18 cellular contexts compared by ENCODE assay signal in genomic region chr2:109339519-109339991, GRCh38.
DNase-seq lines count a peak whose midpoint lies in the region; ATAC-seq and TF ChIP-seq lines count a peak whose summit lies in the region.
"Had no signal": no experiment of that assay in that cellular context is flagged by ENCODE, and none has a peak within 500 bp of the region (broad histone marks: within the 10 kb centered on the region; RNA-seq: fewer than 3 reads in every experiment).

No MANE protein-coding gene starts in this region.

- H3K4me3 ChIP-seq in RWPE2 (ENCODE audit: severe bottlenecking) (no peak overlapping the region), fibroblast of the aortic adventitia (ENCODE audit: low read depth, low read length) (no peak overlapping the region)
- H3K4me3 ChIP-seq: esophagus muscularis mucosa, Peyer's patch had no signal

- H3K4me1 ChIP-seq in RWPE2 (ENCODE audit: insufficient read depth, poor library complexity, severe bottlenecking) = peaks cover 31% of the 10 kb centered on the region
- H3K4me1 ChIP-seq: Peyer's patch had no signal

- no peaks in the 10 kb centered on the region for H3K27me3 ChIP-seq in RWPE2 (ENCODE audit: insufficient read depth, poor library complexity, severe bottlenecking)
- H3K27me3 ChIP-seq: esophagus muscularis mucosa, Peyer's patch had no signal

- H3K27ac Mint-ChIP-seq in activated CD4-positive, alpha-beta T cell treated with anti-CD3 and anti-CD28 coated beads, Interleukin-2, amount 10 ng/mL, durations not matched to agents 7 days and 5 days = no peak overlapping the region
- H3K27ac Mint-ChIP-seq: activated CD4-positive, alpha-beta memory T cell treated with anti-CD3 and anti-CD28 coated beads, Interleukin-2, amount 10 ng/mL, durations not matched to agents 7 days and 5 days; CD14-positive monocyte had no signal

- no peaks in the 10 kb centered on the region for H3K36me3 ChIP-seq in RWPE2 (ENCODE audit: low read depth)
- H3K36me3 ChIP-seq: esophagus muscularis mucosa, Peyer's patch had no signal

- peak overlapping the region; percentile 19 for H3K27ac ChIP-seq in RWPE2 (ENCODE audit: poor library complexity, severe bottlenecking)
- H3K27ac ChIP-seq: esophagus muscularis mucosa, Peyer's patch had no signal

- H3K9me3 ChIP-seq in RWPE2 (ENCODE audit: severe bottlenecking) = no peaks in the 10 kb centered on the region
- H3K9me3 ChIP-seq: esophagus muscularis mucosa, Peyer's patch had no signal

- ATAC-seq in RWPE2 (ENCODE audit: low read depth) = peak; percentile 37; the same call in 1 of the 3 replicates

- no peaks in the 10 kb centered on the region for H3K36me3 Mint-ChIP-seq in activated CD4-positive, alpha-beta T cell treated with anti-CD3 and anti-CD28 coated beads, Interleukin-2, amount 10 ng/mL, durations not matched to agents 7 days and 5 days (ENCODE audit: low read depth)
- H3K36me3 Mint-ChIP-seq: CD14-positive monocyte had no signal

- CTCF ChIA-PET in activated CD4-positive, alpha-beta T cell treated with anti-CD3 and anti-CD28 coated beads, Interleukin-2, amount 10 ng/mL, durations not matched to agents 7 days and 5 days (lab: Charles Lee) = no interaction called here

- peaks cover 43% of the 10 kb centered on the region for H3K4me1 Mint-ChIP-seq in activated CD4-positive, alpha-beta T cell treated with anti-CD3 and anti-CD28 coated beads, Interleukin-2, amount 10 ng/mL, durations not matched to agents 7 days and 5 days

- H3K9me3 Mint-ChIP-seq in activated CD4-positive, alpha-beta T cell treated with anti-CD3 and anti-CD28 coated beads, Interleukin-2, amount 10 ng/mL, durations not matched to agents 7 days and 5 days = no peaks in the 10 kb centered on the region
- H3K9me3 Mint-ChIP-seq: activated CD4-positive, alpha-beta memory T cell treated with anti-CD3 and anti-CD28 coated beads, Interleukin-2, amount 10 ng/mL, durations not matched to agents 7 days and 5 days had no signal

- TF ChIP-seq CTCF in RWPE2 (IDR thresholded peaks at IDR 0.05; ENCODE audit: poor library complexity, severe bottlenecking) = no peak
- no peak for TF ChIP-seq CTCF in fibroblast of the aortic adventitia (IDR thresholded peaks at IDR 0.05; ENCODE audit: insufficient read depth, low read length)

- H3K4me3 Mint-ChIP-seq in activated CD4-positive, alpha-beta T cell treated with anti-CD3 and anti-CD28 coated beads, Interleukin-2, amount 10 ng/mL, durations not matched to agents 7 days and 5 days = no peak overlapping the region
- H3K4me3 Mint-ChIP-seq: activated CD4-positive, alpha-beta memory T cell treated with anti-CD3 and anti-CD28 coated beads, Interleukin-2, amount 10 ng/mL, durations not matched to agents 7 days and 5 days; CD14-positive monocyte had no signal

- DNase-seq in AG08395 (ENCODE audit: low spot score) = peak; percentile 69
- peak; percentile 53 for DNase-seq in H4 (ENCODE audit: low spot score)
- no peak for DNase-seq in RWPE2 (ENCODE audit: low spot score)
- DNase-seq in fibroblast of the aortic adventitia (ENCODE audit: low read depth) = peak; percentile 81
- no peak for DNase-seq in activated CD4-positive, alpha-beta T cell treated with anti-CD3 and anti-CD28 coated beads, Interleukin-2, amount 10 ng/mL, durations not matched to agents 7 days and 5 days
- no peak for DNase-seq in activated gamma-delta T cell treated with Interleukin-2 at 50 U/mL for 16 hours
- DNase-seq in DMS114 treated with DMSO at 0.1 percent for 48 hours (lab: John Stamatoyannopoulos, UW; ENCODE audit: unreplicated experiment) = no peak
- no peak for DNase-seq in SK-N-DZ (ENCODE audit: low spot score)
- DNase-seq: activated CD4-positive, alpha-beta memory T cell treated with anti-CD3 and anti-CD28 coated beads, Interleukin-2, amount 10 ng/mL, durations not matched to agents 7 days and 5 days; activated gamma-delta T cell; Kasumi-1; Peyer's patch; retina; stimulated activated CD4-positive, alpha-beta T cell treated with anti-CD3 and anti-CD28 coated beads, Interleukin-4, amount 100 ng/mL, for 24 hours; stimulated activated naive CD4-positive, alpha-beta T cell treated with Interleukin-2 at 50 U/mL for 16 hours; T-helper 9 cell had no signal

- POLR2A ChIA-PET in activated CD4-positive, alpha-beta T cell treated with anti-CD3 and anti-CD28 coated beads, Interleukin-2, amount 10 ng/mL, durations not matched to agents 7 days and 5 days (lab: Charles Lee) = no interaction called here

- peaks cover 11% of the 10 kb centered on the region for H3K27me3 Mint-ChIP-seq in activated CD4-positive, alpha-beta T cell treated with anti-CD3 and anti-CD28 coated beads, Interleukin-2, amount 10 ng/mL, durations not matched to agents 7 days and 5 days

Comparison
In these comparisons a context has a peak if more than half of its experiments do, and no peak if none do; other contexts are left out.
1. DNase-seq: peak in AG08395 (single experiment), H4 (single experiment) and fibroblast of the aortic adventitia (single experiment); none in RWPE2 (single experiment), activated CD4-positive, alpha-beta T cell treated with anti-CD3 and anti-CD28 coated beads, Interleukin-2, amount 10 ng/mL, durations not matched to agents 7 days and 5 days (single experiment), activated gamma-delta T cell treated with Interleukin-2 at 50 U/mL for 16 hours (single experiment), DMS114 treated with DMSO at 0.1 percent for 48 hours (single experiment) and SK-N-DZ (single experiment).